12 cellular contexts compared by ENCODE assay signal in the genomic region with DNA sequence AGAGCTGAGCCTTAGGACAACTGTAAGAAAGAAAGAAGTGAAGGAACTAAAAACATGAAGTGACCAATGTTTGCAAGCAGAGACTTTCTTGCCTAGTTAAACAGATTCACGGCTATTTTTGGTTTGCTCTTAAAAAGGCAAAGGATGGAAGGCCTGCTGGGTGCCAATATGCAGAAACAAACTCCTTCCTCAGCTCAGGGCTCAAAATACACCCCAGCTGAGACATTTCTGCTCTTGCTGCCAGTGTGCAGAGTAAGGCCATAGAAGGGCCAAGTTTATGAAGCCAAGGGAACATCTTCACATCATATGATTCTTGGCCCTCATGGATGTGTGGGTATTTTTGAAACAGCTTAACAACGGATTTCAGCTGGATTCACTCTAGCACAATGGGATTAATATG.
DNase-seq lines count a peak whose midpoint lies in the region; ATAC-seq and TF ChIP-seq lines count a peak whose summit lies in the region.
"Had no signal": no experiment of that assay in that cellular context is flagged by ENCODE, and none has a peak within 500 bp of the region (broad histone marks: within the 10 kb centered on the region; RNA-seq: fewer than 3 reads in every experiment).

No MANE protein-coding gene starts in this region.

- peak overlapping the region; percentile 32 for H3K27ac Mint-ChIP-seq in activated T-cell treated with anti-CD3 and anti-CD28 coated beads, Interleukin-2, amount 50 U/mL, for 72 hours
- no peak overlapping the region for H3K27ac Mint-ChIP-seq in neural progenitor cell
- no peak overlapping the region for H3K27ac Mint-ChIP-seq in endothelial cell (ENCODE audit: unreplicated experiment)
- H3K27ac Mint-ChIP-seq: activated naive CD8-positive, alpha-beta T cell treated with anti-CD3 and anti-CD28 coated beads, Interleukin-2, amount 10 ng/mL, durations not matched to agents 7 days and 5 days had no signal

- no peaks in the 10 kb centered on the region for H3K9me3 Mint-ChIP-seq in activated T-cell treated with anti-CD3 and anti-CD28 coated beads, Interleukin-2, amount 50 U/mL, for 72 hours
- no peaks in the 10 kb centered on the region for H3K9me3 Mint-ChIP-seq in neural progenitor cell
- no peaks in the 10 kb centered on the region for H3K9me3 Mint-ChIP-seq in endothelial cell (ENCODE audit: unreplicated experiment)
- H3K9me3 Mint-ChIP-seq: activated naive CD8-positive, alpha-beta T cell treated with anti-CD3 and anti-CD28 coated beads, Interleukin-2, amount 10 ng/mL, durations not matched to agents 7 days and 5 days had no signal

- H3K4me1 ChIP-seq in neural progenitor cell (peaks cover 41% of the 10 kb centered on the region), upper lobe of left lung (peaks cover 8 to 57% (median 41%) of the 10 kb centered on the region in 4 donors)

- POLR2A ChIA-PET in RWPE1 (lab: Yijun Ruan, JAX; ENCODE audit: low non-redundant PET) = no interaction called here

- H3K4me1 Mint-ChIP-seq in activated T-cell treated with anti-CD3 and anti-CD28 coated beads, Interleukin-2, amount 50 U/mL, for 72 hours (ENCODE audit: low read depth) = peaks cover 54% of the 10 kb centered on the region
- peaks cover 27% of the 10 kb centered on the region for H3K4me1 Mint-ChIP-seq in neural progenitor cell
- peaks cover 15% of the 10 kb centered on the region for H3K4me1 Mint-ChIP-seq in endothelial cell (ENCODE audit: unreplicated experiment)

- TF ChIP-seq CTCF in neural progenitor cell (IDR thresholded peaks at IDR 0.05) (no peak), upper lobe of left lung (IDR thresholded peaks at IDR 0.05) (no peak), endothelial cell (IDR thresholded peaks at IDR 0.05; ENCODE audit: unreplicated experiment) (no peak), RWPE1 (conservative IDR thresholded peaks at IDR 0.05; ENCODE audit: low read depth) (no peak)

- H3K4me3 Mint-ChIP-seq in activated T-cell treated with anti-CD3 and anti-CD28 coated beads, Interleukin-2, amount 50 U/mL, for 72 hours = no peak overlapping the region
- H3K4me3 Mint-ChIP-seq in neural progenitor cell = no peak overlapping the region
- no peak overlapping the region for H3K4me3 Mint-ChIP-seq in endothelial cell (ENCODE audit: unreplicated experiment)
- H3K4me3 Mint-ChIP-seq: activated naive CD8-positive, alpha-beta T cell treated with anti-CD3 and anti-CD28 coated beads, Interleukin-2, amount 10 ng/mL, durations not matched to agents 7 days and 5 days had no signal

- no peak overlapping the region for H3K4me3 ChIP-seq in neural progenitor cell
- no peak overlapping the region for H3K4me3 ChIP-seq in upper lobe of left lung
- H3K4me3 ChIP-seq: K562 had no signal

- no peak for TF ChIP-seq EP300 in upper lobe of left lung (IDR thresholded peaks at IDR 0.05)

- H3K36me3 ChIP-seq in neural progenitor cell = no peaks in the 10 kb centered on the region
- peaks cover 0 to 40% (median 13%) of the 10 kb centered on the region in 4 donors for H3K36me3 ChIP-seq in upper lobe of left lung

- H3K4me2 ChIP-seq in neural progenitor cell = no peak overlapping the region

- no peak overlapping the region for H2AFZ ChIP-seq in neural progenitor cell (replicated peaks)

- peak overlapping the region; percentile 44 for H3K9ac ChIP-seq in neural progenitor cell

- no peak for DNase-seq in activated T-cell treated with anti-CD3 and anti-CD28 coated beads, Interleukin-2, amount 50 U/mL, for 72 hours
- no peak for DNase-seq in activated T-cell treated with anti-CD3 and anti-CD28 coated beads, Interleukin-2, amount 50 U/mL, for 48 hours
- DNase-seq in globus pallidus (ENCODE audit: low spot score) (peak; percentile 78), neural progenitor cell (ENCODE audit: low spot score) (no peak), upper lobe of left lung (no peak), endothelial cell (ENCODE audit: low spot score) (no peak), RWPE1 (ENCODE audit: low spot score) (no peak)
- DNase-seq in activated CD4-positive, CD25-positive, alpha-beta regulatory T cell treated with anti-CD3 and anti-CD28 coated beads, Interleukin-2, amount 50 U/mL, for 72 hours = no peak
- DNase-seq: activated CD4-positive, alpha-beta T cell treated with anti-CD3 and anti-CD28 coated beads for 1 hour; activated naive CD8-positive, alpha-beta T cell treated with anti-CD3 and anti-CD28 coated beads, Interleukin-2, amount 10 ng/mL, durations not matched to agents 7 days and 5 days; EL had no signal

- H3K27me3 Mint-ChIP-seq in activated T-cell treated with anti-CD3 and anti-CD28 coated beads, Interleukin-2, amount 50 U/mL, for 72 hours (ENCODE audit: low read depth) = no peaks in the 10 kb centered on the region
- H3K27me3 Mint-ChIP-seq in neural progenitor cell (ENCODE audit: insufficient read depth, low read depth) (peaks cover 5% of the 10 kb centered on the region), endothelial cell (ENCODE audit: unreplicated experiment) (peaks cover 4% of the 10 kb centered on the region)
- H3K27me3 Mint-ChIP-seq: activated naive CD8-positive, alpha-beta T cell treated with anti-CD3 and anti-CD28 coated beads, Interleukin-2, amount 10 ng/mL, durations not matched to agents 7 days and 5 days had no signal

- H3K27ac ChIP-seq in neural progenitor cell (no peak overlapping the region), upper lobe of left lung (peak overlapping the region; percentile 17 to 78 (median 68)), RWPE1 (no peak overlapping the region)

- CTCF ChIA-PET in RWPE1 (lab: Yijun Ruan, JAX) = no interaction called here

- peaks cover 81% of the 10 kb centered on the region for H3K79me2 ChIP-seq in neural progenitor cell (ENCODE audit: low read depth)

- TF ChIP-seq POLR2A in upper lobe of left lung (IDR thresholded peaks at IDR 0.05) = no peak

- ATAC-seq in activated T-cell treated with anti-CD3 and anti-CD28 coated beads, Interleukin-2, amount 50 U/mL, for 72 hours (replicated peaks in 1 of 2) = no peak
- ATAC-seq in upper lobe of left lung (ENCODE audit: low FRiP score in 2 of 2) = peak; percentile 54 to 64
- ATAC-seq: K562 had no signal

- no peaks in the 10 kb centered on the region for H3K27me3 ChIP-seq in neural progenitor cell
- no peaks in the 10 kb centered on the region for H3K27me3 ChIP-seq in upper lobe of left lung

- H4K20me1 ChIP-seq in neural progenitor cell (ENCODE audit: low read depth) = peaks cover 68% of the 10 kb centered on the region

- no peaks in the 10 kb centered on the region for H3F3A ChIP-seq in neural progenitor cell (ENCODE audit: low read depth)

- peaks cover 4 to 13% of the 10 kb centered on the region in 2 donors for H3K36me3 Mint-ChIP-seq in activated T-cell treated with anti-CD3 and anti-CD28 coated beads, Interleukin-2, amount 50 U/mL, for 72 hours (ENCODE audit: insufficient read depth in 2 of 2)
- H3K36me3 Mint-ChIP-seq in neural progenitor cell = peaks cover 20% of the 10 kb centered on the region
- peaks cover 13% of the 10 kb centered on the region for H3K36me3 Mint-ChIP-seq in endothelial cell (ENCODE audit: low read depth, unreplicated experiment)

- 69 to 76% methylated on average over 2 of the region's 2 CpGs for WGBS in upper lobe of left lung, 2 donors

- no peaks in the 10 kb centered on the region for H3K9me3 ChIP-seq in neural progenitor cell (ENCODE audit: low read depth)
- H3K9me3 ChIP-seq in upper lobe of left lung = no peaks in the 10 kb centered on the region

Comparison
In these comparisons a context has a peak if more than half of its experiments do, and no peak if none do; other contexts are left out.
1. ATAC-seq: peak in upper lobe of left lung (2 of 2); none in activated T-cell treated with anti-CD3 and anti-CD28 coated beads, Interleukin-2, amount 50 U/mL, for 72 hours (0 of 2).
2. H3K27ac ChIP-seq: peak in upper lobe of left lung (4 of 4); none in neural progenitor cell (single experiment) and RWPE1 (single experiment).